1 cellular context compared by ENCODE assay signal in the genomic region with DNA sequence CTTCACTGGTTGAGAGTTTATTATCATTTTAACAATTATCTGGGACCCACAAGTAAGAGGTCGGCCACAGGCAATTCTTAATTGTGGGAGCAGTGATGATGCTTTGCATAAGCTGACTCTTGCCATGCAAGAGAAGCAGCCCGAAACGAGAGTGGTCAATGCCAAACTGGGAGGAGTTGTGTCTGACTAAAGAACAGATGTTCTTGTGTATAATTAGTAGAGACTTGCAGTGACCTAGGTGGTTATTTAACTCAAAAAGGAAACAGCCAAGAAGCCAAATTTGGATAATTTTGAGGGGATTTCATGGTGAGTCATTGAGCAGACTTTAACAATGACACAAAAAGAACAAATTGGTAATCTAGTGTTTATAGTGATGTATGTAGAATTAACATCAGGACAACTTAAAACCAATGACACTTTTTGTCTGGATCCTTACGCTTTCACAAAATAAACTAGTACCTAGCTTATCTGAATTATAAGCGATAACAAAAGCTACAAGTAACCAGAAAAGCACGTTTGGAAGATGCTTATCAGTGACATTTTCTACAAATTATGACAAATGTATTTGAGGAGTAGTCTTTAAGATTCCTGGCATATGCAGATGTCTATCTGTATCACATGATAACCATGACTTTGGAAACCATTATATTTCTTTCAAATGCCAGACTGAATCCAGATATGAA.
TF ChIP-seq lines count a peak whose summit lies in the region.

No MANE protein-coding gene starts in this region.

TF ChIP-seq in GM12878, 131 proteins besides CTCF, POLR2A, EP300 and RAD21 (continued from another document and continues in another):
- TF ChIP-seq IKZF1 (conservative IDR thresholded peaks at IDR 0.05) (peak; percentile 26; the same call in 1 of the 2 replicates), SIX5 (IDR thresholded peaks at IDR 0.05; ENCODE audit: low read depth, low read length, severe bottlenecking) (no peak), JUNB (IDR thresholded peaks at IDR 0.05) (peak; percentile 44), POU2F2 (IDR thresholded peaks at IDR 0.05; ENCODE audit: borderline replicate concordance, low read depth, low read length) (peak; percentile 96; the same call in 2 of the 3 replicates), TAF1 (IDR thresholded peaks at IDR 0.05; ENCODE audit: borderline replicate concordance, low read depth, low read length) (no peak), NRF1 (conservative IDR thresholded peaks at IDR 0.05; ENCODE audit: low read depth, low read length) (no peak), DPF2 (IDR thresholded peaks at IDR 0.05) (peak; percentile 90), RCOR1 (conservative IDR thresholded peaks at IDR 0.05; ENCODE audit: low read depth, low read length) (0 out of 2 replicates have a peak, but pooled peaks have one; percentile 81), MYC (IDR thresholded peaks at IDR 0.05; ENCODE audit: insufficient read depth, insufficient read length, insufficient replicate concordance, low read length, severe bottlenecking) (no peak), ZZZ3 (IDR thresholded peaks at IDR 0.05; ENCODE audit: control insufficient read depth, insufficient read length, low read depth) (no peak), SP1 (IDR thresholded peaks at IDR 0.05; ENCODE audit: low read depth, low read length) (no peak), POLR2AphosphoS5 (IDR thresholded peaks at IDR 0.05; ENCODE audit: low read length) (no peak), SUZ12 (IDR thresholded peaks at IDR 0.05; ENCODE audit: unreplicated experiment) (no peak), FOS (IDR thresholded peaks at IDR 0.05; ENCODE audit: borderline replicate concordance, extremely low read depth, insufficient read length) (no peak), PAX5 (IDR thresholded peaks at IDR 0.05; ENCODE audit: borderline replicate concordance, low read depth, low read length) (peak; percentile 96), GABPA (IDR thresholded peaks at IDR 0.05; ENCODE audit: low read depth) (no peak), CBX3 (IDR thresholded peaks at IDR 0.05; ENCODE audit: borderline replicate concordance, low read depth) (no peak), HDAC6 (IDR thresholded peaks at IDR 0.05; ENCODE audit: unreplicated experiment) (no peak), BACH1 (IDR thresholded peaks at IDR 0.05; ENCODE audit: borderline replicate concordance) (no peak), PAX8 (IDR thresholded peaks at IDR 0.05) (no peak), MXI1 (IDR thresholded peaks at IDR 0.05; ENCODE audit: low read depth, low read length) (peak; percentile 30; the same call in 1 of the 2 replicates), CBFB (IDR thresholded peaks at IDR 0.05; ENCODE audit: low read depth) (no peak), POLR2AphosphoS2 (IDR thresholded peaks at IDR 0.05; ENCODE audit: low read depth, low read length) (no peak), ATF7 (IDR thresholded peaks at IDR 0.05; ENCODE audit: low read depth) (peak; percentile 96), RAD51 (IDR thresholded peaks at IDR 0.05) (no peak; the same call in 1 of the 2 replicates), YY1 (IDR thresholded peaks at IDR 0.05; ENCODE audit: low read depth, low read length) (no peak), SREBF2 (IDR thresholded peaks at IDR 0.05; ENCODE audit: low read length) (no peak), CBX5 (IDR thresholded peaks at IDR 0.05; ENCODE audit: low read depth) (no peak)
- TF ChIP-seq, protein P1, sequence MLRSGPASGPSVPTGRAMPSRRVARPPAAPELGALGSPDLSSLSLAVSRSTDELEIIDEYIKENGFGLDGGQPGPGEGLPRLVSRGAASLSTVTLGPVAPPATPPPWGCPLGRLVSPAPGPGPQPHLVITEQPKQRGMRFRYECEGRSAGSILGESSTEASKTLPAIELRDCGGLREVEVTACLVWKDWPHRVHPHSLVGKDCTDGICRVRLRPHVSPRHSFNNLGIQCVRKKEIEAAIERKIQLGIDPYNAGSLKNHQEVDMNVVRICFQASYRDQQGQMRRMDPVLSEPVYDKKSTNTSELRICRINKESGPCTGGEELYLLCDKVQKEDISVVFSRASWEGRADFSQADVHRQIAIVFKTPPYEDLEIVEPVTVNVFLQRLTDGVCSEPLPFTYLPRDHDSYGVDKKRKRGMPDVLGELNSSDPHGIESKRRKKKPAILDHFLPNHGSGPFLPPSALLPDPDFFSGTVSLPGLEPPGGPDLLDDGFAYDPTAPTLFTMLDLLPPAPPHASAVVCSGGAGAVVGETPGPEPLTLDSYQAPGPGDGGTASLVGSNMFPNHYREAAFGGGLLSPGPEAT (IDR thresholded peaks at IDR 0.05; ENCODE audit: low read depth): peak; percentile 95
- TF ChIP-seq, protein P2, sequence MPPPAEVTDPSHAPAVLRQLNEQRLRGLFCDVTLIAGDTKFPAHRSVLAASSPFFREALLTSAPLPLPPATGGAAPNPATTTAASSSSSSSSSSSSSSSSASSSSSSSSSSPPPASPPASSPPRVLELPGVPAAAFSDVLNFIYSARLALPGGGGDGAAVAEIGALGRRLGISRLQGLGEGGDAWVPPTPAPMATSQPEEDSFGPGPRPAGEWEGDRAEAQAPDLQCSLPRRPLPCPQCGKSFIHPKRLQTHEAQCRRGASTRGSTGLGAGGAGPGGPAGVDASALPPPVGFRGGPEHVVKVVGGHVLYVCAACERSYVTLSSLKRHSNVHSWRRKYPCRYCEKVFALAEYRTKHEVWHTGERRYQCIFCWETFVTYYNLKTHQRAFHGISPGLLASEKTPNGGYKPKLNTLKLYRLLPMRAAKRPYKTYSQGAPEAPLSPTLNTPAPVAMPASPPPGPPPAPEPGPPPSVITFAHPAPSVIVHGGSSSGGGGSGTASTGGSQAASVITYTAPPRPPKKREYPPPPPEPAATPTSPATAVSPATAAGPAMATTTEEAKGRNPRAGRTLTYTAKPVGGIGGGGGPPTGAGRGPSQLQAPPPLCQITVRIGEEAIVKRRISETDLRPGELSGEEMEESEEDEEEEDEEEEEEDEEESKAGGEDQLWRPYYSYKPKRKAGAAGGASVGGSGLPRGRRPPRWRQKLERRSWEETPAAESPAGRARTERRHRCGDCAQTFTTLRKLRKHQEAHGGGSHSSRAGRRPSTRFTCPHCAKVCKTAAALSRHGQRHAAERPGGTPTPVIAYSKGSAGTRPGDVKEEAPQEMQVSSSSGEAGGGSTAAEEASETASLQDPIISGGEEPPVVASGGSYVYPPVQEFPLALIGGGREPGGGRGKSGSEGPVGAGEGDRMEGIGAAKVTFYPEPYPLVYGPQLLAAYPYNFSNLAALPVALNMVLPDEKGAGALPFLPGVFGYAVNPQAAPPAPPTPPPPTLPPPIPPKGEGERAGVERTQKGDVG (CRISPR knock-in tag; IDR thresholded peaks at IDR 0.05): no peak
- TF ChIP-seq, protein P3, sequence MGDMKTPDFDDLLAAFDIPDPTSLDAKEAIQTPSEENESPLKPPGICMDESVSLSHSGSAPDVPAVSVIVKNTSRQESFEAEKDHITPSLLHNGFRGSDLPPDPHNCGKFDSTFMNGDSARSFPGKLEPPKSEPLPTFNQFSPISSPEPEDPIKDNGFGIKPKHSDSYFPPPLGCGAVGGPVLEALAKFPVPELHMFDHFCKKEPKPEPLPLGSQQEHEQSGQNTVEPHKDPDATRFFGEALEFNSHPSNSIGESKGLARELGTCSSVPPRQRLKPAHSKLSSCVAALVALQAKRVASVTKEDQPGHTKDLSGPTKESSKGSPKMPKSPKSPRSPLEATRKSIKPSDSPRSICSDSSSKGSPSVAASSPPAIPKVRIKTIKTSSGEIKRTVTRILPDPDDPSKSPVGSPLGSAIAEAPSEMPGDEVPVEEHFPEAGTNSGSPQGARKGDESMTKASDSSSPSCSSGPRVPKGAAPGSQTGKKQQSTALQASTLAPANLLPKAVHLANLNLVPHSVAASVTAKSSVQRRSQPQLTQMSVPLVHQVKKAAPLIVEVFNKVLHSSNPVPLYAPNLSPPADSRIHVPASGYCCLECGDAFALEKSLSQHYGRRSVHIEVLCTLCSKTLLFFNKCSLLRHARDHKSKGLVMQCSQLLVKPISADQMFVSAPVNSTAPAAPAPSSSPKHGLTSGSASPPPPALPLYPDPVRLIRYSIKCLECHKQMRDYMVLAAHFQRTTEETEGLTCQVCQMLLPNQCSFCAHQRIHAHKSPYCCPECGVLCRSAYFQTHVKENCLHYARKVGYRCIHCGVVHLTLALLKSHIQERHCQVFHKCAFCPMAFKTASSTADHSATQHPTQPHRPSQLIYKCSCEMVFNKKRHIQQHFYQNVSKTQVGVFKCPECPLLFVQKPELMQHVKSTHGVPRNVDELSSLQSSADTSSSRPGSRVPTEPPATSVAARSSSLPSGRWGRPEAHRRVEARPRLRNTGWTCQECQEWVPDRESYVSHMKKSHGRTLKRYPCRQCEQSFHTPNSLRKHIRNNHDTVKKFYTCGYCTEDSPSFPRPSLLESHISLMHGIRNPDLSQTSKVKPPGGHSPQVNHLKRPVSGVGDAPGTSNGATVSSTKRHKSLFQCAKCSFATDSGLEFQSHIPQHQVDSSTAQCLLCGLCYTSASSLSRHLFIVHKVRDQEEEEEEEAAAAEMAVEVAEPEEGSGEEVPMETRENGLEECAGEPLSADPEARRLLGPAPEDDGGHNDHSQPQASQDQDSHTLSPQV (IDR thresholded peaks at IDR 0.05): peak; percentile 52; the same call in 1 of the 2 replicates
- TF ChIP-seq, protein P4, sequence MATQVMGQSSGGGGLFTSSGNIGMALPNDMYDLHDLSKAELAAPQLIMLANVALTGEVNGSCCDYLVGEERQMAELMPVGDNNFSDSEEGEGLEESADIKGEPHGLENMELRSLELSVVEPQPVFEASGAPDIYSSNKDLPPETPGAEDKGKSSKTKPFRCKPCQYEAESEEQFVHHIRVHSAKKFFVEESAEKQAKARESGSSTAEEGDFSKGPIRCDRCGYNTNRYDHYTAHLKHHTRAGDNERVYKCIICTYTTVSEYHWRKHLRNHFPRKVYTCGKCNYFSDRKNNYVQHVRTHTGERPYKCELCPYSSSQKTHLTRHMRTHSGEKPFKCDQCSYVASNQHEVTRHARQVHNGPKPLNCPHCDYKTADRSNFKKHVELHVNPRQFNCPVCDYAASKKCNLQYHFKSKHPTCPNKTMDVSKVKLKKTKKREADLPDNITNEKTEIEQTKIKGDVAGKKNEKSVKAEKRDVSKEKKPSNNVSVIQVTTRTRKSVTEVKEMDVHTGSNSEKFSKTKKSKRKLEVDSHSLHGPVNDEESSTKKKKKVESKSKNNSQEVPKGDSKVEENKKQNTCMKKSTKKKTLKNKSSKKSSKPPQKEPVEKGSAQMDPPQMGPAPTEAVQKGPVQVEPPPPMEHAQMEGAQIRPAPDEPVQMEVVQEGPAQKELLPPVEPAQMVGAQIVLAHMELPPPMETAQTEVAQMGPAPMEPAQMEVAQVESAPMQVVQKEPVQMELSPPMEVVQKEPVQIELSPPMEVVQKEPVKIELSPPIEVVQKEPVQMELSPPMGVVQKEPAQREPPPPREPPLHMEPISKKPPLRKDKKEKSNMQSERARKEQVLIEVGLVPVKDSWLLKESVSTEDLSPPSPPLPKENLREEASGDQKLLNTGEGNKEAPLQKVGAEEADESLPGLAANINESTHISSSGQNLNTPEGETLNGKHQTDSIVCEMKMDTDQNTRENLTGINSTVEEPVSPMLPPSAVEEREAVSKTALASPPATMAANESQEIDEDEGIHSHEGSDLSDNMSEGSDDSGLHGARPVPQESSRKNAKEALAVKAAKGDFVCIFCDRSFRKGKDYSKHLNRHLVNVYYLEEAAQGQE (IDR thresholded peaks at IDR 0.05; ENCODE audit: low read depth, low read length): no peak
- TF ChIP-seq, protein P5, sequence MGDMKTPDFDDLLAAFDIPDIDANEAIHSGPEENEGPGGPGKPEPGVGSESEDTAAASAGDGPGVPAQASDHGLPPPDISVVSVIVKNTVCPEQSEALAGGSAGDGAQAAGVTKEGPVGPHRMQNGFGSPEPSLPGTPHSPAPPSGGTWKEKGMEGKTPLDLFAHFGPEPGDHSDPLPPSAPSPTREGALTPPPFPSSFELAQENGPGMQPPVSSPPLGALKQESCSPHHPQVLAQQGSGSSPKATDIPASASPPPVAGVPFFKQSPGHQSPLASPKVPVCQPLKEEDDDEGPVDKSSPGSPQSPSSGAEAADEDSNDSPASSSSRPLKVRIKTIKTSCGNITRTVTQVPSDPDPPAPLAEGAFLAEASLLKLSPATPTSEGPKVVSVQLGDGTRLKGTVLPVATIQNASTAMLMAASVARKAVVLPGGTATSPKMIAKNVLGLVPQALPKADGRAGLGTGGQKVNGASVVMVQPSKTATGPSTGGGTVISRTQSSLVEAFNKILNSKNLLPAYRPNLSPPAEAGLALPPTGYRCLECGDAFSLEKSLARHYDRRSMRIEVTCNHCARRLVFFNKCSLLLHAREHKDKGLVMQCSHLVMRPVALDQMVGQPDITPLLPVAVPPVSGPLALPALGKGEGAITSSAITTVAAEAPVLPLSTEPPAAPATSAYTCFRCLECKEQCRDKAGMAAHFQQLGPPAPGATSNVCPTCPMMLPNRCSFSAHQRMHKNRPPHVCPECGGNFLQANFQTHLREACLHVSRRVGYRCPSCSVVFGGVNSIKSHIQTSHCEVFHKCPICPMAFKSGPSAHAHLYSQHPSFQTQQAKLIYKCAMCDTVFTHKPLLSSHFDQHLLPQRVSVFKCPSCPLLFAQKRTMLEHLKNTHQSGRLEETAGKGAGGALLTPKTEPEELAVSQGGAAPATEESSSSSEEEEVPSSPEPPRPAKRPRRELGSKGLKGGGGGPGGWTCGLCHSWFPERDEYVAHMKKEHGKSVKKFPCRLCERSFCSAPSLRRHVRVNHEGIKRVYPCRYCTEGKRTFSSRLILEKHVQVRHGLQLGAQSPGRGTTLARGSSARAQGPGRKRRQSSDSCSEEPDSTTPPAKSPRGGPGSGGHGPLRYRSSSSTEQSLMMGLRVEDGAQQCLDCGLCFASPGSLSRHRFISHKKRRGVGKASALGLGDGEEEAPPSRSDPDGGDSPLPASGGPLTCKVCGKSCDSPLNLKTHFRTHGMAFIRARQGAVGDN (IDR thresholded peaks at IDR 0.05): no peak; the same call in 1 of the 2 replicates
- TF ChIP-seq, protein P6, sequence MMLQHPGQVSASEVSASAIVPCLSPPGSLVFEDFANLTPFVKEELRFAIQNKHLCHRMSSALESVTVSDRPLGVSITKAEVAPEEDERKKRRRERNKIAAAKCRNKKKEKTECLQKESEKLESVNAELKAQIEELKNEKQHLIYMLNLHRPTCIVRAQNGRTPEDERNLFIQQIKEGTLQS (IDR thresholded peaks at IDR 0.05; ENCODE audit: borderline replicate concordance, extremely low read depth, low read depth, low read length): no peak
- TF ChIP-seq, protein P7, sequence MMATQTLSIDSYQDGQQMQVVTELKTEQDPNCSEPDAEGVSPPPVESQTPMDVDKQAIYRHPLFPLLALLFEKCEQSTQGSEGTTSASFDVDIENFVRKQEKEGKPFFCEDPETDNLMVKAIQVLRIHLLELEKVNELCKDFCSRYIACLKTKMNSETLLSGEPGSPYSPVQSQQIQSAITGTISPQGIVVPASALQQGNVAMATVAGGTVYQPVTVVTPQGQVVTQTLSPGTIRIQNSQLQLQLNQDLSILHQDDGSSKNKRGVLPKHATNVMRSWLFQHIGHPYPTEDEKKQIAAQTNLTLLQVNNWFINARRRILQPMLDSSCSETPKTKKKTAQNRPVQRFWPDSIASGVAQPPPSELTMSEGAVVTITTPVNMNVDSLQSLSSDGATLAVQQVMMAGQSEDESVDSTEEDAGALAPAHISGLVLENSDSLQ (IDR thresholded peaks at IDR 0.05): no peak; the same call in 1 of the 2 replicates
- TF ChIP-seq, protein P8, sequence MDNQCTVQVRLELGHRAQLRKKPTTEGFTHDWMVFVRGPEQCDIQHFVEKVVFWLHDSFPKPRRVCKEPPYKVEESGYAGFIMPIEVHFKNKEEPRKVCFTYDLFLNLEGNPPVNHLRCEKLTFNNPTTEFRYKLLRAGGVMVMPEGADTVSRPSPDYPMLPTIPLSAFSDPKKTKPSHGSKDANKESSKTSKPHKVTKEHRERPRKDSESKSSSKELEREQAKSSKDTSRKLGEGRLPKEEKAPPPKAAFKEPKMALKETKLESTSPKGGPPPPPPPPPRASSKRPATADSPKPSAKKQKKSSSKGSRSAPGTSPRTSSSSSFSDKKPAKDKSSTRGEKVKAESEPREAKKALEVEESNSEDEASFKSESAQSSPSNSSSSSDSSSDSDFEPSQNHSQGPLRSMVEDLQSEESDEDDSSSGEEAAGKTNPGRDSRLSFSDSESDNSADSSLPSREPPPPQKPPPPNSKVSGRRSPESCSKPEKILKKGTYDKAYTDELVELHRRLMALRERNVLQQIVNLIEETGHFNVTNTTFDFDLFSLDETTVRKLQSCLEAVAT (IDR thresholded peaks at IDR 0.05): no peak; the same call in 1 of the 2 replicates
